In genomic region chr13:46687810-46688209, GRCh38 we compare ENCODE assay signal across 8 cellular contexts.
DNase-seq lines count a peak whose midpoint lies in the region; ATAC-seq and TF ChIP-seq lines count a peak whose summit lies in the region.

No MANE protein-coding gene starts in this region.

- ATAC-seq in GM18858 (IDR thresholded peaks at IDR 0.05; ENCODE audit: unreplicated experiment) (peak; percentile 38), HG02588 (IDR thresholded peaks at IDR 0.05; ENCODE audit: unreplicated experiment) (no peak), HG02642 (IDR thresholded peaks at IDR 0.05; ENCODE audit: poor library complexity, unreplicated experiment) (no peak)

- DNase-seq in A172 (ENCODE audit: low spot score): peak; percentile 16
- peak; percentile 21 for DNase-seq in NCI-H748 treated with DMSO at 0.1 percent for 48 hours (lab: John Stamatoyannopoulos, UW)
- peak; percentile 56 for DNase-seq in fibroblast of pulmonary artery (ENCODE audit: low read depth)
- no peak for DNase-seq in NCI-H446 (lab: John Stamatoyannopoulos, UW)
- no peak for DNase-seq in D341Med (ENCODE audit: low spot score)

- H3K4me3 ChIP-seq in fibroblast of pulmonary artery (replicated peaks; ENCODE audit: low read depth, low read length): no peak overlapping the region

- no peak for TF ChIP-seq CTCF in fibroblast of pulmonary artery (IDR thresholded peaks at IDR 0.05; ENCODE audit: low read length, missing control alignments)

Comparison
In these comparisons a context has a peak if more than half of its experiments do, and no peak if none do; other contexts are left out.
1. DNase-seq: peak in A172 (single experiment), NCI-H748 treated with DMSO at 0.1 percent for 48 hours (single experiment) and fibroblast of pulmonary artery (single experiment); none in NCI-H446 (0 of 2) and D341Med (single experiment).